Comparison of ENCODE assay signal across 1 cellular context in the genomic region with DNA sequence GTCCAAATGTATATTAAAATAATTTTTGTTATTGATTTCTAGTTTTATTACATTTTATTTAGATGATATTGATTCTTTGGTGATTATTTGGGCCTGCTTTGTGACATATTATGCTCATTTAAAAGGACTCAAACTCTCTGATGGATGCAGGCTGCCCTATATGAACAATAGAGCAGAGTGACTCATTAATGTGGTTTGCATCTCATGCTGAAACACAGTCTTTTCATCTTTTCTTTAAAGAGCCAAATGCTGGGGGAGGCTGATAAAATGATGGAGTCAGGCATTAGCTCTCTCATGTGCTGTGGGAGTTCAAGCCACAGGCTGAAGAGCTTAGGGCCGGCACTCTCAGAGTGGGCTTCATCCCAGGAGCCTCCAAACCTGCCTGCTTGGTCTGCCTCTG.
TF ChIP-seq lines count a peak whose summit lies in the region.

No MANE protein-coding gene starts in this region.

TF ChIP-seq in H1, 55 proteins besides CTCF, POLR2A, EP300 and RAD21:
- TF ChIP-seq CBX5 (IDR thresholded peaks at IDR 0.05; ENCODE audit: low read depth, low read length) = no peak
- TF ChIP-seq EGR1 (IDR thresholded peaks at IDR 0.05; ENCODE audit: borderline replicate concordance, low read depth, low read length) = no peak
- no peak for TF ChIP-seq RFX5 (IDR thresholded peaks at IDR 0.05; ENCODE audit: borderline replicate concordance, low read depth, low read length)
- no peak for TF ChIP-seq ZNF274 (IDR thresholded peaks at IDR 0.05; ENCODE audit: borderline replicate concordance, extremely low read depth, low read length)
- no peak for TF ChIP-seq TCF12 (IDR thresholded peaks at IDR 0.05; ENCODE audit: low read depth, low read length)
- TF ChIP-seq BRCA1 (IDR thresholded peaks at IDR 0.05; ENCODE audit: low read depth, low read length) = no peak
- TF ChIP-seq KDM5A (IDR thresholded peaks at IDR 0.05; ENCODE audit: low read length) = no peak
